11 cellular contexts compared by ENCODE assay signal in genomic region chr10:30857803-30858202, GRCh38.
DNase-seq lines count a peak whose midpoint lies in the region; TF ChIP-seq lines count a peak whose summit lies in the region.
"Had no signal": no experiment of that assay in that cellular context is flagged by ENCODE, and none has a peak within 500 bp of the region (broad histone marks: within the 10 kb centered on the region; RNA-seq: fewer than 3 reads in every experiment).

No MANE protein-coding gene starts in this region.

- H3K9me3 Mint-ChIP-seq in nephron progenitor cell (no peaks in the 10 kb centered on the region), chondrocyte (ENCODE audit: low read depth) (no peaks in the 10 kb centered on the region)
- no peaks in the 10 kb centered on the region for H3K9me3 Mint-ChIP-seq in CD4-positive, alpha-beta memory T cell

- CTCF ChIA-PET in CD4-positive, alpha-beta memory T cell (lab: Charles Lee; ENCODE audit: partially characterized antibody), result no interaction called here

- POLR2A ChIA-PET in CD4-positive, alpha-beta memory T cell (lab: Charles Lee; ENCODE audit: partially characterized antibody), result no interaction called here

- no peak overlapping the region for H3K4me3 Mint-ChIP-seq in nephron progenitor cell
- no peak overlapping the region for H3K4me3 Mint-ChIP-seq in CD4-positive, alpha-beta memory T cell
- no peak overlapping the region for H3K4me3 Mint-ChIP-seq in chondrocyte (ENCODE audit: unreplicated experiment)

- H3K4me1 Mint-ChIP-seq in nephron progenitor cell (peaks cover 40% of the 10 kb centered on the region), chondrocyte (ENCODE audit: low read depth) (peaks cover 7% of the 10 kb centered on the region)
- H3K4me1 Mint-ChIP-seq in CD4-positive, alpha-beta memory T cell, result no peaks in the 10 kb centered on the region

- no peaks in the 10 kb centered on the region for H3K27me3 ChIP-seq in CD4-positive, alpha-beta memory T cell (ENCODE audit: insufficient read depth, low read length)
- no peaks in the 10 kb centered on the region for H3K27me3 ChIP-seq in prostate gland (replicated peaks; ENCODE audit: insufficient read depth)
- H3K27me3 ChIP-seq: BLaER1 treated with 17β-estradiol and CSF1 and Interleukin-3, amounts not matched to agents 10 nM and 100 nM had no signal

- 43% methylated on average over 3 of the region's 3 CpGs for WGBS in prostate gland

- intact Hi-C loops in CD4-positive, alpha-beta memory T cell (cut with micrococcal nuclease), result no loop called here
- intact Hi-C loops in prostate gland (cut with DNase I), result no loop called here

- no peaks in the 10 kb centered on the region for H3K9me3 ChIP-seq in CD4-positive, alpha-beta memory T cell (ENCODE audit: control insufficient read depth in 1 of 2, low read length in 2 of 2)
- H3K9me3 ChIP-seq in prostate gland, result no peaks in the 10 kb centered on the region
- H3K9me3 ChIP-seq: BLaER1 treated with 17β-estradiol and CSF1 and Interleukin-3, amounts not matched to agents 10 nM and 100 nM had no signal

- no peak overlapping the region for H3K4me3 ChIP-seq in fibroblast of mammary gland (ENCODE audit: control insufficient read depth, low read depth, low read length)
- no peak overlapping the region for H3K4me3 ChIP-seq in CD4-positive, alpha-beta memory T cell (ENCODE audit: low read length in 2 of 2)
- H3K4me3 ChIP-seq in prostate gland, result no peak overlapping the region
- H3K4me3 ChIP-seq: BLaER1 treated with 17β-estradiol and CSF1 and Interleukin-3, amounts not matched to agents 10 nM and 100 nM had no signal

- TF ChIP-seq CTCF in fibroblast of mammary gland (conservative IDR thresholded peaks at IDR 0.05; ENCODE audit: control insufficient read depth, insufficient read depth, low read depth, low read length), result no peak
- no peak for TF ChIP-seq CTCF in nephron progenitor cell (IDR thresholded peaks at IDR 0.05)
- no peak for TF ChIP-seq CTCF in chondrocyte (IDR thresholded peaks at IDR 0.05)
- TF ChIP-seq CTCF in prostate gland (IDR thresholded peaks at IDR 0.05), result no peak

- H3K27ac ChIP-seq in CD4-positive, alpha-beta memory T cell (ENCODE audit: low read depth, low read length), result no peak overlapping the region
- peak overlapping the region in 1 of 2 donors; percentile 19 for H3K27ac ChIP-seq in prostate gland
- H3K27ac ChIP-seq: BLaER1 treated with 17β-estradiol and CSF1 and Interleukin-3, amounts not matched to agents 10 nM and 100 nM; VCaP had no signal

- H3K4me1 ChIP-seq in CD4-positive, alpha-beta memory T cell (ENCODE audit: insufficient read depth, low read length), result no peaks in the 10 kb centered on the region
- H3K4me1 ChIP-seq in prostate gland (replicated peaks), result no peaks in the 10 kb centered on the region

- H3K27ac Mint-ChIP-seq in nephron progenitor cell (peak overlapping the region; percentile 83), chondrocyte (ENCODE audit: unreplicated experiment) (no peak overlapping the region)
- no peak overlapping the region for H3K27ac Mint-ChIP-seq in CD4-positive, alpha-beta memory T cell

- TF ChIP-seq POLR2A in prostate gland (IDR thresholded peaks at IDR 0.05), result no peak

- no peaks in the 10 kb centered on the region for H3K36me3 ChIP-seq in CD4-positive, alpha-beta memory T cell (ENCODE audit: insufficient read depth, low read length)
- H3K36me3 ChIP-seq in prostate gland, result no peaks in the 10 kb centered on the region
- H3K36me3 ChIP-seq: BLaER1 treated with 17β-estradiol and CSF1 and Interleukin-3, amounts not matched to agents 10 nM and 100 nM had no signal

- H3K27me3 Mint-ChIP-seq in nephron progenitor cell (ENCODE audit: low read depth, poor library complexity) (no peaks in the 10 kb centered on the region), chondrocyte (ENCODE audit: low read depth) (no peaks in the 10 kb centered on the region)
- H3K27me3 Mint-ChIP-seq in CD4-positive, alpha-beta memory T cell, result no peaks in the 10 kb centered on the region

- no peaks in the 10 kb centered on the region for H3K36me3 Mint-ChIP-seq in nephron progenitor cell (ENCODE audit: low read depth)
- H3K36me3 Mint-ChIP-seq in CD4-positive, alpha-beta memory T cell, result peaks cover 0 to 6% of the 10 kb centered on the region in 2 donors
- H3K36me3 Mint-ChIP-seq in chondrocyte (ENCODE audit: low read depth), result no peaks in the 10 kb centered on the region

- peak; percentile 64 for DNase-seq in AG08395 (ENCODE audit: low spot score)
- DNase-seq in NOMO-1 treated with DMSO at 0.1 percent for 48 hours (lab: John Stamatoyannopoulos, UW; ENCODE audit: unreplicated experiment), result peak; percentile 92
- DNase-seq in fibroblast of mammary gland (ENCODE audit: low read depth), result peak; percentile 90
- no peak for DNase-seq in nephron progenitor cell
- DNase-seq in stimulated activated naive CD4-positive, alpha-beta T cell (lab: John Stamatoyannopoulos, UW), result no peak
- no peak for DNase-seq in CD4-positive, alpha-beta memory T cell
- DNase-seq in chondrocyte (ENCODE audit: low spot score), result no peak
- no peak for DNase-seq in prostate gland (ENCODE audit: low spot score)
- DNase-seq: NCI-H69 had no signal

Comparison
In these comparisons a context has a peak if more than half of its experiments do, and no peak if none do; other contexts are left out.
1. DNase-seq: peak in AG08395 (single experiment), NOMO-1 treated with DMSO at 0.1 percent for 48 hours (single experiment) and fibroblast of mammary gland (single experiment); none in nephron progenitor cell (single experiment), stimulated activated naive CD4-positive, alpha-beta T cell (0 of 6), CD4-positive, alpha-beta memory T cell (0 of 5), chondrocyte (single experiment) and prostate gland (single experiment).